ENCODE assay signal across 13 cellular contexts in the genomic region with DNA sequence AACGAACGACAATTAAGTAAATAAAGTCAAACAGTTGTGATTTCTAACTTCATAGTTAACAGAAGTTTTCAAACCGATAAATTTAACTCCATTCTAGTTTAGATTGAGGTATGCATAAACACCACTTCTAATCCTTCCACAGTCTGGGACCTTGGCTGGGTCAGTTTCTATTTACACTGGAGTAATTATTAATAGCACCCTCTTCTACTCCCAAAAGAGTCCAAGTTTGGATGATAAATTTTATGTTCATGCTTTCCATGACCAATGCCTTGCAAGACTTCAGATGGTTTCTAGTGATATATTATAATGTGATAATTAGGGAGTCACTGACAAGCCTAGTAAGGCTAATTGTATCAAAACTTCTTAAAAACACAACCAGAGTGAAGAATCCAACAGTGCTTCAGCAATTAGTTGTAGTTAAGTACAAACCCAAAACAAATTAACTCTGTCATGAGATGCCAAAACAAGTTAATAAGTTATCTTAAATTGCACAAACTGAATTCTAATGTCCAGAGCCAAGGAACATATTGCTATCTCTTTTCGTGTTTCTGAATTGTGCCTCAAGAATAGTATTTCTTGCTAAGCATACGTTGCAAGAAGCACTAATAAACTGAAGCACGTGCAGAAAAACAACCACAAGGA.
DNase-seq lines count a peak whose midpoint lies in the region; ATAC-seq and TF ChIP-seq lines count a peak whose summit lies in the region.
"Had no signal": no experiment of that assay in that cellular context is flagged by ENCODE, and none has a peak within 500 bp of the region (broad histone marks: within the 10 kb centered on the region; RNA-seq: fewer than 3 reads in every experiment).

No MANE protein-coding gene starts in this region.

- in situ Hi-C loops in transverse colon (cut with MboI; ENCODE audit: low pct_ligation_motif_present in 1 of 4, low pct_unique_long_range_greater_than_20kb in 1 of 4, low sequenced_read_pairs in 3 of 4), result no loop called here

- H3K4me1 Mint-ChIP-seq in activated T-cell treated with anti-CD3 and anti-CD28 coated beads, Interleukin-2, amount 50 U/mL, for 24 hours (ENCODE audit: low read depth), result peaks cover 40% of the 10 kb centered on the region
- H3K4me1 Mint-ChIP-seq in activated naive CD8-positive, alpha-beta T cell (ENCODE audit: low read depth), result peaks cover 40% of the 10 kb centered on the region

- WGBS in transverse colon (ENCODE audit: low coverage in 1 of 2), 2 donors, result 45 to 56% methylated on average over 6 of the region's 6 CpGs

- no peak for TF ChIP-seq CTCF in transverse colon (IDR thresholded peaks at IDR 0.05)

- TF ChIP-seq EP300 in transverse colon (IDR thresholded peaks at IDR 0.05; ENCODE audit: low read depth), result no peak

- no peak overlapping the region for H3K4me3 ChIP-seq in transverse colon

- TF ChIP-seq POLR2A in transverse colon (IDR thresholded peaks at IDR 0.05), result no peak

- no peak for DNase-seq in activated T-cell treated with anti-CD3 and anti-CD28 coated beads, Interleukin-2, amount 50 U/mL, for 24 hours
- DNase-seq in activated T-cell treated with anti-CD3 and anti-CD28 coated beads, Interleukin-2, amount 50 U/mL, for 1 hour, result no peak
- no peak for DNase-seq in left lobe of liver (ENCODE audit: low spot score)
- DNase-seq in transverse colon, result no peak
- no peak for DNase-seq in NCI-H226
- DNase-seq in HPDE6-E6E7 (ENCODE audit: extremely low spot score), result no peak
- no peak for DNase-seq in amniotic stem cell (lab: John Stamatoyannopoulos, UW)
- DNase-seq: H9; naive B cell; NCI-H1105; SHP77; stimulated activated CD4-positive, alpha-beta T cell treated with anti-CD3 and anti-CD28 coated beads, Interleukin-2, amount 100 ng/mL, for 48 hours had no signal

- H3K36me3 ChIP-seq in transverse colon, result no peaks in the 10 kb centered on the region

- ATAC-seq in left lobe of liver, result peak; percentile 86

- H3K27ac Mint-ChIP-seq in activated T-cell treated with anti-CD3 and anti-CD28 coated beads, Interleukin-2, amount 50 U/mL, for 24 hours, result peak overlapping the region; percentile 32
- peak overlapping the region; percentile 98 for H3K27ac Mint-ChIP-seq in activated naive CD8-positive, alpha-beta T cell
- H3K27ac Mint-ChIP-seq: H9 had no signal

- H3K9me3 Mint-ChIP-seq in activated T-cell treated with anti-CD3 and anti-CD28 coated beads, Interleukin-2, amount 50 U/mL, for 24 hours, result peaks cover 8% of the 10 kb centered on the region
- H3K9me3 Mint-ChIP-seq in activated naive CD8-positive, alpha-beta T cell (ENCODE audit: low read depth), result peaks cover 5% of the 10 kb centered on the region
- H3K9me3 Mint-ChIP-seq: H9 had no signal

- H3K27ac ChIP-seq in transverse colon, result peak overlapping the region in 3 of 4 donors; percentile 5 to 26 (median 23)

- H3K27me3 ChIP-seq in transverse colon, result no peaks in the 10 kb centered on the region

- intact Hi-C loops in transverse colon (cut with DNase I; ENCODE audit: low total_unique reads), result no loop called here

- H3K4me1 ChIP-seq in transverse colon, result peaks cover 0 to 12% (median 6%) of the 10 kb centered on the region in 4 donors

- H3K36me3 Mint-ChIP-seq in activated T-cell treated with anti-CD3 and anti-CD28 coated beads, Interleukin-2, amount 50 U/mL, for 24 hours (ENCODE audit: low read depth), result no peaks in the 10 kb centered on the region
- H3K36me3 Mint-ChIP-seq in activated naive CD8-positive, alpha-beta T cell, result peaks cover 3% of the 10 kb centered on the region
- H3K36me3 Mint-ChIP-seq: naive B cell had no signal

- no peak overlapping the region for H3K4me3 Mint-ChIP-seq in activated T-cell treated with anti-CD3 and anti-CD28 coated beads, Interleukin-2, amount 50 U/mL, for 24 hours
- peak overlapping the region; percentile 73 for H3K4me3 Mint-ChIP-seq in activated naive CD8-positive, alpha-beta T cell
- H3K4me3 Mint-ChIP-seq: H9 had no signal

- H3K27me3 Mint-ChIP-seq in activated T-cell treated with anti-CD3 and anti-CD28 coated beads, Interleukin-2, amount 50 U/mL, for 24 hours, result no peaks in the 10 kb centered on the region
- H3K27me3 Mint-ChIP-seq in activated naive CD8-positive, alpha-beta T cell, result no peaks in the 10 kb centered on the region
- H3K27me3 Mint-ChIP-seq: naive B cell had no signal

- no peaks in the 10 kb centered on the region for H3K9me3 ChIP-seq in transverse colon
